In the genomic region with DNA sequence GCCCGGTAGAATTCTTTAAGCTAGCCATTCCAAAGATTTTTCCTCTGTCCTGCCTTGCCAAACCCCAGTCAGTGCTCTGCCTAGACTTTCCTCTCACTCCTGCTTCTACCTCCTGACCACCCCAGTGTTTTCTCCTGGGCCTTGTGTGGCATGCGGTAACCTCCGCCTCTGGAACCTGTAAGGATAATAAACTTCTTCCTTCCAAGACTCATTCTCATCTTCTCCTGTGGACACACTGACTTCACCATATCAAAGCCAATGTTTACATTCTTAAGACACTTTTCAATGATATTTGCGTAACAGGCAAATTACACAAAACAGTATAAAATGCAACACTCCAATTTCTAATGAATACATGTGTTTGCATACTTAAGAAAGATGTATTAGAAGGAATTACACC, we compare ENCODE assay signal across 18 cellular contexts.
DNase-seq lines count a peak whose midpoint lies in the region; ATAC-seq and TF ChIP-seq lines count a peak whose summit lies in the region.
"Had no signal": no experiment of that assay in that cellular context is flagged by ENCODE, and none has a peak within 500 bp of the region (broad histone marks: within the 10 kb centered on the region; RNA-seq: fewer than 3 reads in every experiment).

No MANE protein-coding gene starts in this region.

- RAD21 ChIA-PET in HCT116 (lab: Charles Lee; ENCODE audit: low non-redundant PET in 1 of 2, low total read pairs in 2 of 2, uncharacterized antibody in 2 of 2, unreplicated experiment in 2 of 2) = no interaction called here

- no peak for TF ChIP-seq POLR2A in HCT116 (IDR thresholded peaks at IDR 0.05; ENCODE audit: borderline replicate concordance, extremely low read depth, insufficient read depth, insufficient read length)

- H3K4me1 ChIP-seq in ACC112 (ENCODE audit: control insufficient read depth, insufficient read depth, low read length, unreplicated experiment) (no peaks in the 10 kb centered on the region), HCT116 (ENCODE audit: control insufficient read depth in 1 of 2, insufficient read depth in 2 of 2, low read length in 2 of 2) (no peaks in the 10 kb centered on the region)
- H3K4me1 ChIP-seq: BE2C, HAP-1 had no signal

- no peak for TF ChIP-seq CTCF in HCT116 (IDR thresholded peaks at IDR 0.05 in 2 of 3, conservative IDR thresholded peaks at IDR 0.05 in 1 of 3; ENCODE audit: borderline replicate concordance in 1 of 3, insufficient read depth in 1 of 3, low read depth in 2 of 3, low read length in 2 of 3)

- H3K4me2 ChIP-seq in HCT116 (ENCODE audit: low read length) = no peak overlapping the region
- H3K4me2 ChIP-seq: KMS-11 had no signal

- H3K9ac ChIP-seq in HCT116 (ENCODE audit: low read length) = no peak overlapping the region
- H3K9ac ChIP-seq: KMS-11 had no signal

- POLR2A ChIA-PET in HCT116 (lab: Charles Lee) = no interaction called here

- BruUV-seq in HCT116 (replicated peaks; lab: Mats Ljungman, UMichigan) = no TSS peak

- H3K27me3 ChIP-seq in ACC112 (ENCODE audit: insufficient read depth, low read length) (no peaks in the 10 kb centered on the region), HCT116 (ENCODE audit: insufficient read depth, low read length) (no peaks in the 10 kb centered on the region)
- H3K27me3 ChIP-seq: BE2C had no signal

- H3K27ac ChIP-seq in ACC112 (ENCODE audit: low read depth, low read length) (peak overlapping the region; percentile 17; the same call in 1 of the 2 replicates), HCT116 (ENCODE audit: low read depth, low read length) (no peak overlapping the region)
- H3K27ac ChIP-seq: KMS-11 had no signal

- H4K20me1 ChIP-seq in HCT116 (ENCODE audit: insufficient read depth) = no peaks in the 10 kb centered on the region

- no peaks in the 10 kb centered on the region for H3K9me2 ChIP-seq in HCT116 (ENCODE audit: insufficient read depth)

- H3K4me3 ChIP-seq in ACC112 (ENCODE audit: low read depth, low read length) = no peak overlapping the region
- no peak overlapping the region for H3K4me3 ChIP-seq in HCT116 (replicated peaks in 1 of 2; ENCODE audit: low read depth in 1 of 2, low read length in 2 of 2)
- H3K4me3 ChIP-seq: HAP-1 had no signal

- H2AFZ ChIP-seq in ACC112 (ENCODE audit: low read length, unreplicated experiment) (no peak overlapping the region), HCT116 (ENCODE audit: low read depth, low read length, poor library complexity, severe bottlenecking) (peak overlapping the region; percentile 60)

- TF ChIP-seq RAD21 in HCT116 (IDR thresholded peaks at IDR 0.05; ENCODE audit: low read depth) = no peak

- H3K79me2 ChIP-seq in ACC112 (ENCODE audit: control insufficient read depth, insufficient read depth, low read length, unreplicated experiment) = no peaks in the 10 kb centered on the region
- no peaks in the 10 kb centered on the region for H3K79me2 ChIP-seq in HCT116 (ENCODE audit: insufficient read depth, low read length)

- no peaks in the 10 kb centered on the region for H3K9me3 ChIP-seq in HCT116 (ENCODE audit: control insufficient read depth in 1 of 2, insufficient read depth in 1 of 2, low read depth in 1 of 2, low read length in 2 of 2)
- H3K9me3 ChIP-seq: BE2C, HAP-1 had no signal

- intact Hi-C loops in HCT116 (cut with micrococcal nuclease) = no loop called here

- H3K36me3 ChIP-seq in ACC112 (ENCODE audit: insufficient read depth, low read length) = no peaks in the 10 kb centered on the region
- no peaks in the 10 kb centered on the region for H3K36me3 ChIP-seq in HCT116 (ENCODE audit: control insufficient read depth in 1 of 2, insufficient read depth in 2 of 2, low read length in 2 of 2)
- H3K36me3 ChIP-seq: BE2C, HAP-1 had no signal

- DNase-seq in HCT116 (ENCODE audit: low read depth, low spot score) (no peak), astrocyte of the hippocampus (ENCODE audit: low read depth, low spot score) (peak; percentile 30), iris pigment epithelial cell (ENCODE audit: low read depth) (peak; percentile 4), DMS 273 (lab: John Stamatoyannopoulos, UW; ENCODE audit: unreplicated experiment) (no peak), NCI-H2081 (lab: John Stamatoyannopoulos, UW) (no peak)
- DNase-seq: BE2C, DMS79, IMR-90, MV-4-11, NCI-H1105 treated with DMSO at 0.1 percent for 48 hours, NCI-H2029 treated with DMSO at 0.1 percent for 48 hours, NCI-H2171, NCI-H345, NCI-H524 treated with DMSO at 0.1 percent for 48 hours had no signal

- CTCF ChIA-PET in HCT116 (lab: Charles Lee) = no interaction called here

- ATAC-seq in HCT116 (no peak), GM18867 (IDR thresholded peaks at IDR 0.05; ENCODE audit: unreplicated experiment) (no peak)

TF ChIP-seq in HCT116, 20 proteins besides CTCF, POLR2A, EP300 and RAD21:
- TF ChIP-seq, protein P1, sequence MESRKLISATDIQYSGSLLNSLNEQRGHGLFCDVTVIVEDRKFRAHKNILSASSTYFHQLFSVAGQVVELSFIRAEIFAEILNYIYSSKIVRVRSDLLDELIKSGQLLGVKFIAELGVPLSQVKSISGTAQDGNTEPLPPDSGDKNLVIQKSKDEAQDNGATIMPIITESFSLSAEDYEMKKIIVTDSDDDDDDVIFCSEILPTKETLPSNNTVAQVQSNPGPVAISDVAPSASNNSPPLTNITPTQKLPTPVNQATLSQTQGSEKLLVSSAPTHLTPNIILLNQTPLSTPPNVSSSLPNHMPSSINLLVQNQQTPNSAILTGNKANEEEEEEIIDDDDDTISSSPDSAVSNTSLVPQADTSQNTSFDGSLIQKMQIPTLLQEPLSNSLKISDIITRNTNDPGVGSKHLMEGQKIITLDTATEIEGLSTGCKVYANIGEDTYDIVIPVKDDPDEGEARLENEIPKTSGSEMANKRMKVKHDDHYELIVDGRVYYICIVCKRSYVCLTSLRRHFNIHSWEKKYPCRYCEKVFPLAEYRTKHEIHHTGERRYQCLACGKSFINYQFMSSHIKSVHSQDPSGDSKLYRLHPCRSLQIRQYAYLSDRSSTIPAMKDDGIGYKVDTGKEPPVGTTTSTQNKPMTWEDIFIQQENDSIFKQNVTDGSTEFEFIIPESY (IDR thresholded peaks at IDR 0.05; ENCODE audit: extremely low read depth, insufficient replicate concordance, low read length) = no peak
- TF ChIP-seq, protein P2, sequence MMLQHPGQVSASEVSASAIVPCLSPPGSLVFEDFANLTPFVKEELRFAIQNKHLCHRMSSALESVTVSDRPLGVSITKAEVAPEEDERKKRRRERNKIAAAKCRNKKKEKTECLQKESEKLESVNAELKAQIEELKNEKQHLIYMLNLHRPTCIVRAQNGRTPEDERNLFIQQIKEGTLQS (IDR thresholded peaks at IDR 0.05) = no peak
- no peak for TF ChIP-seq CEBPB (IDR thresholded peaks at IDR 0.05; ENCODE audit: low read depth)
- TF ChIP-seq ZNF274 (IDR thresholded peaks at IDR 0.05; ENCODE audit: low read depth, low read length) = no peak

Comparison
In these comparisons a context has a peak if more than half of its experiments do, and no peak if none do; other contexts are left out.
1. DNase-seq: peak in astrocyte of the hippocampus (single experiment) and iris pigment epithelial cell (single experiment); none in HCT116 (single experiment), DMS 273 (single experiment) and NCI-H2081 (0 of 2).